ENCODE assay signal across 22 cellular contexts in the genomic region with DNA sequence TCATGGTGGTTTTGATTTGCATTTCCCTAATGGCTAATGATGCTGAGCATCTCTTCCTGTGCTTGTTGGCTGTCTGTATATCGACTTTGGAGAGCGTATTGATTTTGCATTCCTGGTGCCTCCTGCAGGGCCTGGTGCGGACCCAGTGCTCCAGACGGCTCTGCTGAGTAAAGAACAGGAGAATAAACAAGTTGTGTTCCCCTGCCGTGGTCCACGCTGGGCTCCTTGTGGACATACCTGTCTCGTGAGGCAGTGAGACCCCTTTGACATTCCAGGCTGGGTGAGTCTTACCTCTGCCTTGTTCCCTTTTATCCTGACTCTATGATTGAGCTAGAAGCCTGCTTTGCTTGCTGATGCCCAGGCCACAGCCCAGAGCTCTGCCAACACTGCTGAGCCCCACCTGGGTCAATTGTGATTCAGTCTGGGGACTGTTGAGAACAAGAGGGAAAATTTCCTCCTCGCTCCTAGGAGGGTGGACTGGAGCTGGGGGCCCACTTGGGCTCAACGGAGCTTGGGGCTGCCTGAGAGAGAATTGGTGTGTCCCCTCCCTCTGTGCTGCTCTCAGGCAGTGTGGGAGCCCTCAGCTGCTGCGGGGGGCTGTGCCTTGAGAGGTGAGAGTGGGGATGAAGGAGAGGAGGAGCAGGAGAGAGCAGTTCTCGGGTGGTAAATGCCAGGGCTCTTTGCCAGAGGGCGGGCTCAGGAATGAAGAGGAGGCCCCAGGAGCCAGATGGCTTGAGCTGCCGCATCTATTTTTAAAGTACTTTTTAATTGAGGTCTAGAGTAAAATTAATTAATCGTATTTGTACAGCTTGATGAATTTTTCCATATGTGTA. TPM values are rescaled to one million over a fixed set of nuclear protein-coding genes. Genes with fewer than 3 reads are reported as not detected.
DNase-seq lines count a peak whose midpoint lies in the region; ATAC-seq and TF ChIP-seq lines count a peak whose summit lies in the region.
"Had no signal": no experiment of that assay in that cellular context is flagged by ENCODE, and none has a peak within 500 bp of the region (broad histone marks: within the 10 kb centered on the region; RNA-seq: fewer than 3 reads in every experiment).

No MANE protein-coding gene starts in this region.

- H3K9me3 Mint-ChIP-seq in progenitor cell of endocrine pancreas (ENCODE audit: low read depth): no peaks in the 10 kb centered on the region
- H3K9me3 Mint-ChIP-seq: nephron progenitor cell had no signal

- H3K4me2 ChIP-seq in BLaER1: 0 out of 2 replicates have a peak overlapping the region, but pooled peaks have one; percentile 0

- 54 to 74% (median 66%) methylated on average over 14 of the region's 14 CpGs for WGBS in stomach, 5 donors

- DNase-seq in NCI-H1105 (lab: John Stamatoyannopoulos, UW) (peak; percentile 21), progenitor cell of endocrine pancreas (ENCODE audit: low spot score, unreplicated experiment) (peak; percentile 38), breast epithelium (ENCODE audit: low spot score in 2 of 2) (no peak), stomach (no peak)
- DNase-seq: activated CD4-positive, alpha-beta T cell treated with anti-CD3 and anti-CD28 coated beads for 4 hours; CD4-positive, alpha-beta memory T cell; GOT3; KBM-7; left cardiac atrium; midbrain; NCI-H1930; NCI-H510A; nephron progenitor cell; psoas muscle; SIG-M5; stimulated activated CD8-positive, alpha-beta memory T cell treated with anti-CD3 and anti-CD28 coated beads, Interleukin-4, amount 100 ng/mL, for 48 hours; T-cell had no signal

- ATAC-seq in HG02678 (IDR thresholded peaks at IDR 0.05; ENCODE audit: unreplicated experiment) (no peak), HG03469 (IDR thresholded peaks at IDR 0.05; ENCODE audit: unreplicated experiment) (no peak)
- ATAC-seq: left cardiac atrium, psoas muscle, T-cell had no signal

- no peak overlapping the region for H3K4me3 ChIP-seq in BLaER1
- H3K4me3 ChIP-seq in breast epithelium: no peak overlapping the region
- no peak overlapping the region for H3K4me3 ChIP-seq in stomach
- H3K4me3 ChIP-seq: psoas muscle had no signal

- H3K4me1 Mint-ChIP-seq in progenitor cell of endocrine pancreas (ENCODE audit: low read depth): peaks cover 6% of the 10 kb centered on the region

- no peak overlapping the region for H3K9ac ChIP-seq in BLaER1

- TF ChIP-seq CTCF in VCaP (conservative IDR thresholded peaks at IDR 0.05) (no peak), progenitor cell of endocrine pancreas (IDR thresholded peaks at IDR 0.05; ENCODE audit: unreplicated experiment) (no peak), breast epithelium (IDR thresholded peaks at IDR 0.05) (no peak), stomach (IDR thresholded peaks at IDR 0.05) (no peak)

- H3K27me3 ChIP-seq in BLaER1 (no peaks in the 10 kb centered on the region), breast epithelium (no peaks in the 10 kb centered on the region), stomach (no peaks in the 10 kb centered on the region)

- peak overlapping the region; percentile 92 for H3K27ac Mint-ChIP-seq in progenitor cell of endocrine pancreas
- H3K27ac Mint-ChIP-seq: activated naive CD8-positive, alpha-beta T cell; nephron progenitor cell; T-cell had no signal

- H3K36me3 Mint-ChIP-seq in progenitor cell of endocrine pancreas (ENCODE audit: insufficient read depth): no peaks in the 10 kb centered on the region
- H3K36me3 Mint-ChIP-seq: T-cell had no signal

- H3K4me3 Mint-ChIP-seq in progenitor cell of endocrine pancreas (ENCODE audit: low read depth): no peak overlapping the region
- H3K4me3 Mint-ChIP-seq: activated naive CD8-positive, alpha-beta T cell; nephron progenitor cell; T-cell had no signal

- TF ChIP-seq POLR2A in breast epithelium (IDR thresholded peaks at IDR 0.05) (no peak), stomach (IDR thresholded peaks at IDR 0.05) (no peak)

- H3K36me3 ChIP-seq in BLaER1 (no peaks in the 10 kb centered on the region), breast epithelium (no peaks in the 10 kb centered on the region), stomach (no peaks in the 10 kb centered on the region)

- peaks cover 25% of the 10 kb centered on the region for H3K4me1 ChIP-seq in BLaER1
- peaks cover 0 to 9% of the 10 kb centered on the region in 2 donors for H3K4me1 ChIP-seq in breast epithelium
- peaks cover 13 to 18% (median 16%) of the 10 kb centered on the region in 4 donors for H3K4me1 ChIP-seq in stomach

- H3K27ac ChIP-seq in BLaER1 (no peak overlapping the region), VCaP (peak overlapping the region; percentile 100; the same call in 1 of the 2 replicates), breast epithelium (no peak overlapping the region), stomach (no peak overlapping the region)
- H3K27ac ChIP-seq: psoas muscle had no signal

- intact Hi-C loops in breast epithelium (cut with DNase I; ENCODE audit: low total_unique reads): no loop called here
- intact Hi-C loops in stomach (cut with DNase I; ENCODE audit: low total_unique reads): no loop called here

- no peaks in the 10 kb centered on the region for H4K20me1 ChIP-seq in BLaER1

- TF ChIP-seq EP300 in stomach (IDR thresholded peaks at IDR 0.05): no peak

- H3K9me3 ChIP-seq in BLaER1: peaks cover 10% of the 10 kb centered on the region
- H3K9me3 ChIP-seq in breast epithelium: no peaks in the 10 kb centered on the region
- H3K9me3 ChIP-seq in stomach: peaks cover 0 to 14% (median 6%) of the 10 kb centered on the region in 4 donors
- H3K9me3 ChIP-seq: psoas muscle had no signal

- H3K27me3 Mint-ChIP-seq in progenitor cell of endocrine pancreas: peaks cover 2% of the 10 kb centered on the region

RNA-seq across cellular contexts. Expression of gene PMEPA1, which starts 43.7 kb away (rescaled TPM):
- 9.1 and 9.2 TPM in 2 replicates for total RNA-seq in progenitor cell of endocrine pancreas
- 10 to 100 TPM in 2 of 3 donors, 1 to 10 TPM in 1; 9.2 to 13.2 (median 13.1) TPM for total RNA-seq in breast epithelium
- total RNA-seq in stomach: 10 to 100 TPM in 2 of 5 donors, 1 to 10 TPM in 2, not detected in 1; 5.3 to 17.2 (median 10.7) TPM
- polyA plus RNA-seq in stomach: 10 to 100 TPM in 1 of 3 donors, 1 to 10 TPM in 2; 5.3 to 12.5 (median 5.4) TPM

Comparison
In these comparisons a context has a peak if more than half of its experiments do, and no peak if none do; other contexts are left out.
1. DNase-seq: peak in NCI-H1105 (single experiment) and progenitor cell of endocrine pancreas (single experiment); none in breast epithelium (0 of 2) and stomach (single experiment).